Comparison of ENCODE assay signal across 14 cellular contexts in genomic region chr1:186532481-186532880, GRCh38.
DNase-seq lines count a peak whose midpoint lies in the region; TF ChIP-seq lines count a peak whose summit lies in the region.
"Had no signal": no experiment of that assay in that cellular context is flagged by ENCODE, and none has a peak within 500 bp of the region (broad histone marks: within the 10 kb centered on the region; RNA-seq: fewer than 3 reads in every experiment).

No MANE protein-coding gene starts in this region.

- H4K20me1 ChIP-seq in GM23248 (ENCODE audit: insufficient read depth): no peaks in the 10 kb centered on the region

- H3K4me3 ChIP-seq in AG10803 (ENCODE audit: low read length) (no peak overlapping the region), GM23248 (no peak overlapping the region), brain microvascular endothelial cell (ENCODE audit: low read depth, low read length) (no peak overlapping the region), fibroblast of the aortic adventitia (ENCODE audit: low read depth, low read length) (no peak overlapping the region), vagina (no peak overlapping the region), adrenal gland (no peak overlapping the region)
- H3K4me3 ChIP-seq: K562 had no signal

- intact Hi-C loops in vagina (cut with DNase I) (no loop called here), adrenal gland (cut with DNase I) (no loop called here)

- H2AFZ ChIP-seq in GM23248: no peak overlapping the region

- in situ Hi-C loops in GM23248 (cut with MboI) (no loop called here), brain microvascular endothelial cell (cut with HindIII; ENCODE audit: low pct_ligation_motif_present, low sequenced_read_pairs) (no loop called here)

- peaks cover 42% of the 10 kb centered on the region for H3K4me1 ChIP-seq in GM23248 (ENCODE audit: insufficient read depth)
- peaks cover 15% of the 10 kb centered on the region for H3K4me1 ChIP-seq in vagina
- H3K4me1 ChIP-seq in adrenal gland (replicated peaks in 1 of 2): peaks cover 0 to 3% of the 10 kb centered on the region in 2 donors
- H3K4me1 ChIP-seq: BE2C, Caco-2 had no signal

- WGBS in GM23248 (ENCODE audit: low coverage in 1 of 2, low lambda C conversion rate in 2 of 2, missing lambda C conversion rate in 2 of 2), 2 experiments: 98 to 100% methylated on average over 2 of the region's 2 CpGs
- WGBS in adrenal gland, 4 donors: 73 to 81% (median 79%) methylated on average over 2 of the region's 2 CpGs

- H3K9me3 ChIP-seq in GM23248 (ENCODE audit: low read depth): no peaks in the 10 kb centered on the region
- H3K9me3 ChIP-seq in vagina: no peaks in the 10 kb centered on the region
- H3K9me3 ChIP-seq in adrenal gland (replicated peaks in 1 of 3): no peaks in the 10 kb centered on the region
- H3K9me3 ChIP-seq: BE2C, Caco-2 had no signal

- no peak overlapping the region for H3K9ac ChIP-seq in GM23248

- H3K79me2 ChIP-seq in GM23248 (ENCODE audit: insufficient read depth): no peaks in the 10 kb centered on the region

- DNase-seq in AG10803 (ENCODE audit: low read depth) (peak; percentile 30), GM23248 (peak; percentile 4), brain microvascular endothelial cell (no peak), fibroblast of the aortic adventitia (ENCODE audit: low read depth) (peak; percentile 8), vagina (ENCODE audit: extremely low spot score in 2 of 2) (no peak), HT-29 (ENCODE audit: low spot score) (no peak), adrenal gland (no peak)
- DNase-seq: BE2C; C1 segment of cervical spinal cord; Caco-2; CD4-positive, CD25-positive, alpha-beta regulatory T cell; GDM1; H9 had no signal

- peaks cover 40% of the 10 kb centered on the region for H3F3A ChIP-seq in GM23248 (ENCODE audit: insufficient read depth)

- peaks cover 4% of the 10 kb centered on the region; the same call in 1 of the 2 replicates for H3K9me2 ChIP-seq in GM23248 (ENCODE audit: insufficient read depth)

- H3K27ac ChIP-seq in GM23248: peak overlapping the region; percentile 48; the same call in 1 of the 2 replicates
- H3K27ac ChIP-seq in brain microvascular endothelial cell: peak overlapping the region; percentile 56
- no peak overlapping the region for H3K27ac ChIP-seq in vagina
- H3K27ac ChIP-seq in adrenal gland: no peak overlapping the region

- no peak for TF ChIP-seq POLR2A in vagina (IDR thresholded peaks at IDR 0.05)
- TF ChIP-seq POLR2A in adrenal gland (IDR thresholded peaks at IDR 0.05): no peak

- no peaks in the 10 kb centered on the region for H3K27me3 ChIP-seq in GM23248 (replicated peaks; ENCODE audit: insufficient read depth)
- H3K27me3 ChIP-seq in brain microvascular endothelial cell (replicated peaks): no peaks in the 10 kb centered on the region
- no peaks in the 10 kb centered on the region for H3K27me3 ChIP-seq in vagina
- H3K27me3 ChIP-seq in adrenal gland: no peaks in the 10 kb centered on the region
- H3K27me3 ChIP-seq: BE2C had no signal

- no peak overlapping the region for H3K4me2 ChIP-seq in GM23248 (ENCODE audit: unreplicated experiment)

- TF ChIP-seq CTCF in AG10803 (conservative IDR thresholded peaks at IDR 0.05; ENCODE audit: low read length) (no peak), brain microvascular endothelial cell (IDR thresholded peaks at IDR 0.05; ENCODE audit: low read depth, low read length, missing control alignments) (no peak), fibroblast of the aortic adventitia (IDR thresholded peaks at IDR 0.05; ENCODE audit: insufficient read depth, low read length) (no peak), vagina (IDR thresholded peaks at IDR 0.05) (no peak), adrenal gland (IDR thresholded peaks at IDR 0.05) (no peak)

- H3K36me3 ChIP-seq in GM23248 (ENCODE audit: low read depth): no peaks in the 10 kb centered on the region
- no peaks in the 10 kb centered on the region for H3K36me3 ChIP-seq in brain microvascular endothelial cell (replicated peaks)
- H3K36me3 ChIP-seq in vagina: no peaks in the 10 kb centered on the region
- H3K36me3 ChIP-seq in adrenal gland (replicated peaks in 1 of 2): no peaks in the 10 kb centered on the region
- H3K36me3 ChIP-seq: BE2C had no signal

Comparison
In these comparisons a context has a peak if more than half of its experiments do, and no peak if none do; other contexts are left out.
1. DNase-seq: peak in AG10803 (single experiment), GM23248 (single experiment) and fibroblast of the aortic adventitia (single experiment); none in brain microvascular endothelial cell (single experiment), vagina (0 of 2), HT-29 (single experiment) and adrenal gland (0 of 7).
2. H3K27ac ChIP-seq: peak in GM23248 (single experiment) and brain microvascular endothelial cell (single experiment); none in vagina (single experiment) and adrenal gland (0 of 5).